In the genomic region with DNA sequence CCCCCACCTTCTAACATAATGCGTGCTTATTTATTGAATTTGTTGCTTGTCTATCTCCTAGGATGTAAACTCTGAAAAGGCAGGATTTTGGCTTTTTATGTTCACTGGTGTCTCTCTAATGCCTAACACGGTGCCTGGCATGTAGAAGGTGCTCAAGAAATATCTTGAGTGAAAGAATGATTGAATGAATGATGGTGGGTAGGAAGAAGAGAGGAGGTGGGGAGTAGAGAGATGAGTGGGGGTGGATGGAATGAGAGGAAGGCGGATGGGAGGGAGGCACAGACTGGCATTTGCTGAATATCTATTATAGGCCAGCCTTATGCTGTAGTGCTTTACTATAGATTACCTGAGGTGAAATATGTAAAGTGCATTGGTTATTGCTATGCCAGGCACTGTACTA, we compare ENCODE assay signal across 31 cellular contexts. TPM values are rescaled to one million over a fixed set of nuclear protein-coding genes. Genes with fewer than 3 reads are reported as not detected.
"Had no signal": no experiment of that assay in that cellular context is flagged by ENCODE, and none has a peak within 500 bp of the region (broad histone marks: within the 10 kb centered on the region; RNA-seq: fewer than 3 reads in every experiment).

No MANE protein-coding gene starts in this region.

- H3K36me3 ChIP-seq: colonic mucosa, gastrocnemius medialis, lower lobe of right lung, neutrophil, ovary, right lobe of liver, thoracic aorta, uterus had no signal

- H3K27ac ChIP-seq: body of pancreas, colonic mucosa, dorsolateral prefrontal cortex, gastrocnemius medialis, lower lobe of right lung, neutrophil, ovary, right lobe of liver, thoracic aorta, uterus had no signal

- H3K4me3 Mint-ChIP-seq: activated CD8-positive, alpha-beta memory T cell treated with anti-CD3 and anti-CD28 coated beads, Interleukin-2, amount 10 ng/mL, durations not matched to agents 7 days and 5 days; activated CD8-positive, alpha-beta T cell treated with anti-CD3 and anti-CD28 coated beads, Interleukin-2, amount 10 ng/mL, durations not matched to agents 7 days and 5 days; activated naive CD8-positive, alpha-beta T cell; activated T-cell treated with anti-CD3 and anti-CD28 coated beads, Interleukin-2, amount 50 U/mL, for 72 hours; stimulated activated naive CD8-positive, alpha-beta T cell treated with anti-CD3 and anti-CD28 coated beads, Interleukin-15, Interleukin-2, amounts not matched to agents 100 ng/mL and 50 ng/mL, for 24 hours; T-helper 17 cell had no signal

- ATAC-seq: activated CD8-positive, alpha-beta memory T cell treated with anti-CD3 and anti-CD28 coated beads, Interleukin-2, amount 10 ng/mL, durations not matched to agents 7 days and 5 days; activated CD8-positive, alpha-beta T cell treated with anti-CD3 and anti-CD28 coated beads, Interleukin-2, amount 10 ng/mL, durations not matched to agents 7 days and 5 days; activated T-cell treated with anti-CD3 and anti-CD28 coated beads, Interleukin-2, amount 50 U/mL, for 72 hours; gastrocnemius medialis; T-helper 17 cell had no signal

- H3K4me3 ChIP-seq: body of pancreas, colonic mucosa, dorsolateral prefrontal cortex, gastrocnemius medialis, ovary, right lobe of liver, thoracic aorta, uterus had no signal

- DNase-seq: activated CD4-positive, alpha-beta T cell treated with anti-CD3 and anti-CD28 coated beads for 1 hour; activated CD8-positive, alpha-beta memory T cell treated with anti-CD3 and anti-CD28 coated beads, Interleukin-2, amount 10 ng/mL, durations not matched to agents 7 days and 5 days; activated CD8-positive, alpha-beta T cell treated with anti-CD3 and anti-CD28 coated beads, Interleukin-2, amount 10 ng/mL, durations not matched to agents 7 days and 5 days; activated naive CD4-positive, alpha-beta T cell treated with Interleukin-2 at 50 U/mL for 16 hours; activated T-cell treated with anti-CD3 and anti-CD28 coated beads, Interleukin-2, amount 50 U/mL, for 72 hours; anterior cingulate cortex; dorsolateral prefrontal cortex; effector memory CD4-positive, alpha-beta T cell; erythroblast; gastrocnemius medialis; glutamatergic neuron; hippocampal formation; kidney glomerular epithelial cell; mesenchymal stem cell; ovary; right lobe of liver; stimulated activated CD4-positive, alpha-beta T cell treated with anti-CD3 and anti-CD28 coated beads, Interleukin-4, amount 100 ng/mL, for 1 hour; T-helper 17 cell; T1000; uterus had no signal

- H3K4me1 ChIP-seq: colonic mucosa, right lobe of liver, uterus had no signal

- H3K9me3 Mint-ChIP-seq: activated T-cell treated with anti-CD3 and anti-CD28 coated beads, Interleukin-2, amount 50 U/mL, for 72 hours; nephron; stimulated activated naive CD8-positive, alpha-beta T cell treated with anti-CD3 and anti-CD28 coated beads, Interleukin-15, Interleukin-2, amounts not matched to agents 100 ng/mL and 50 ng/mL, for 24 hours had no signal

- H3K27me3 Mint-ChIP-seq: stimulated activated naive CD8-positive, alpha-beta T cell treated with anti-CD3 and anti-CD28 coated beads, Interleukin-15, Interleukin-2, amounts not matched to agents 100 ng/mL and 50 ng/mL, for 24 hours had no signal

- H3K9me3 ChIP-seq: body of pancreas, colonic mucosa, gastrocnemius medialis, lower lobe of right lung, neutrophil, ovary, right lobe of liver, thoracic aorta, uterus had no signal

- H3K27me3 ChIP-seq: body of pancreas, colonic mucosa, gastrocnemius medialis, ovary, right lobe of liver had no signal

- H3K27ac Mint-ChIP-seq: activated CD8-positive, alpha-beta memory T cell treated with anti-CD3 and anti-CD28 coated beads, Interleukin-2, amount 10 ng/mL, durations not matched to agents 7 days and 5 days; activated CD8-positive, alpha-beta T cell treated with anti-CD3 and anti-CD28 coated beads, Interleukin-2, amount 10 ng/mL, durations not matched to agents 7 days and 5 days; activated naive CD8-positive, alpha-beta T cell; activated T-cell treated with anti-CD3 and anti-CD28 coated beads, Interleukin-2, amount 50 U/mL, for 72 hours; nephron; progenitor cell of endocrine pancreas; stimulated activated naive CD8-positive, alpha-beta T cell treated with anti-CD3 and anti-CD28 coated beads, Interleukin-15, Interleukin-2, amounts not matched to agents 100 ng/mL and 50 ng/mL, for 24 hours; T-helper 17 cell had no signal

- H3K4me1 Mint-ChIP-seq: nephron had no signal

- H3K36me3 Mint-ChIP-seq: activated CD8-positive, alpha-beta memory T cell treated with anti-CD3 and anti-CD28 coated beads, Interleukin-2, amount 10 ng/mL, durations not matched to agents 7 days and 5 days; activated naive CD8-positive, alpha-beta T cell had no signal

RNA-seq across cellular contexts. Expression of gene PRSS8, which starts 12.0 kb away (rescaled TPM):
- total RNA-seq: activated CD8-positive, alpha-beta memory T cell treated with anti-CD3 and anti-CD28 coated beads, Interleukin-2, amount 10 ng/mL, durations not matched to agents 7 days and 5 days; activated CD8-positive, alpha-beta T cell treated with anti-CD3 and anti-CD28 coated beads, Interleukin-2, amount 10 ng/mL, durations not matched to agents 7 days and 5 days; activated T-cell treated with anti-CD3 and anti-CD28 coated beads, Interleukin-2, amount 50 U/mL, for 72 hours; mononuclear cell; skeletal muscle tissue; T-helper 17 cell; thoracic aorta had no signal
